In the genomic region with DNA sequence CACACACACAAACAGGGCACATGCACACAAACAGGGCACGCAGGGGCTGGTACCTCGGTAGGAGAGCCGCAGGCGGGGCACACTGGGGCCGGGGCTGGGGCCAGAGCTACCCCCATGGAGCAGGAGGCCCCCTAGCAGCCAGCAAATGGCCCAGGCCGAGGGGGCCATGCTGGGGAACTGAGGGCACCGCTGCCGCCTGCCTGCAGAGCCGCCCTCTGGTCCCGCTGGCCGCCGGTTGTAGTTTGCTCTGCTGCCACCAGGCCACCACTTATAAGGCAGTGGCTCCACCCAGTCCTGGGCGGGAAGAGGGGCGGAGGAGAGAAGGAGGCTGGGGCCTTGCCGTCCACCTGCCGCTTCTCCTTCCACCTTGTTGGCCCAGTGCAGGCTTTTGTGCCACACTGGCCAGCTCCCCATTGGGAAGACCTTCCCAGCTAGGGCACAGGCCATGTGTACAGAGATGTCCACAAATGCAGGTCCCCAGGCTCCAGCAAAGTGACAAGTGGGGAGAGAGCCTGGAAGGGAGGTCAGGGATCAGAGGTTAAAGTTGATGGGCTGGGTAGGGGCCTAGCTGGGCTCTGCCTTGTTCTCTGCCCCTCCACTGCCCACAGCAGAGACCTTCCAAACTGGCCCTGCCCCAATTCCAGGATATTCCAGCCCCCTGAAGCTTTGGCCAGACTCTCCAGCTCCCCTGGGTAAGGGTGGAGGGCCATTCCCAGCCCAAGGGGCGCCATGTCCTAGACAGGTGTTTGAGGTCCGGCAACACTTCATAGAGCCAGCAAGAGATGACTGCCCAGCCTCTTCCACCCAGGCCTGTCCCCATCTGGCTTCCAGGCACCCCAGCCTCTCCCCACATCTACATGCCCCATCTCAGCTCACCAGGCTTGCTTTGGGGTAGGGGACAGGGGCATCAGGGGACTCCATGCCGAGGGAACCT, we compare ENCODE assay signal across 8 cellular contexts. TPM values are rescaled to one million over a fixed set of nuclear protein-coding genes. Genes with fewer than 3 reads are reported as not detected.
A peak's percentile ranks its signal among the peaks of the same experiment; 100 is the strongest.
DNase-seq lines count a peak whose midpoint lies in the region; ATAC-seq and TF ChIP-seq lines count a peak whose summit lies in the region.

A gene (minus strand): TSS at position 244 of the 934 bp plus-strand sequence. CDS start 76 bp downstream, at position 168.

- TF ChIP-seq RAD21 in HCT116 (IDR thresholded peaks at IDR 0.05; ENCODE audit: low read depth): no peak

- no peak within 1 kb of the TSS for H3K4me3 Mint-ChIP-seq in activated B cell treated with CpG ODN at 0.5 μM for 24 hours
- H3K4me3 Mint-ChIP-seq in central memory CD8-positive, alpha-beta T cell: no peak within 1 kb of the TSS

- no peaks in the 10 kb centered on the region for H3K9me2 ChIP-seq in HCT116 (ENCODE audit: insufficient read depth)

- H3K9ac ChIP-seq in HCT116 (ENCODE audit: low read length): peak within 1 kb of the TSS; percentile 65

- BruUV-seq in HCT116 (replicated peaks; lab: Mats Ljungman, UMichigan): no TSS peak

- H3K79me2 ChIP-seq in HCT116 (ENCODE audit: insufficient read depth, low read length): no peaks in the 10 kb centered on the region

- H3K9me3 ChIP-seq in HCT116 (ENCODE audit: control insufficient read depth in 1 of 2, insufficient read depth in 1 of 2, low read depth in 1 of 2, low read length in 2 of 2) (no peaks in the 10 kb centered on the region), left lung (no peaks in the 10 kb centered on the region)

- peak within 1 kb of the TSS; percentile 65 for H2AFZ ChIP-seq in HCT116 (ENCODE audit: low read depth, low read length, poor library complexity, severe bottlenecking)

- H4K20me1 ChIP-seq in HCT116 (ENCODE audit: insufficient read depth): no peaks in the 10 kb centered on the region

- H3K27ac ChIP-seq in HCT116 (ENCODE audit: low read depth, low read length): peak within 1 kb of the TSS; percentile 55; the same call in 1 of the 2 replicates
- no peak within 1 kb of the TSS for H3K27ac ChIP-seq in left lung

- intact Hi-C loops in HCT116 (cut with micrococcal nuclease): loop anchor here (5.0 kb wide), 1 partner anchor 153 kb away; no protein-coding TSS in a partner anchor
- intact Hi-C loops in activated B cell treated with CpG ODN at 0.5 μM for 24 hours (cut with micrococcal nuclease): loop anchor here (1.0 to 5.0 kb wide), 2 partner anchors 10 to 218 kb away; a partner anchor contains a TSS
- intact Hi-C loops in left lung (cut with DNase I): loop anchor here in 1 of 2 donors (10.0 kb wide), 1 partner anchor 210 kb away; a partner anchor contains a TSS

- H3K4me3 ChIP-seq in GM06990 (replicated peaks; ENCODE audit: low read depth, low read length) (no peak within 1 kb of the TSS), HCT116 (replicated peaks in 1 of 2; ENCODE audit: low read depth in 1 of 2, low read length in 2 of 2) (peak within 1 kb of the TSS; percentile 46 to 55), left lung (peak within 1 kb of the TSS; percentile 5 to 36)

- peak; percentile 98 for TF ChIP-seq POLR2A in HCT116 (IDR thresholded peaks at IDR 0.05; ENCODE audit: borderline replicate concordance, extremely low read depth, insufficient read depth, insufficient read length)

- RAD21 ChIA-PET in HCT116 (lab: Charles Lee; ENCODE audit: low non-redundant PET in 1 of 2, low total read pairs in 2 of 2, uncharacterized antibody in 2 of 2, unreplicated experiment in 2 of 2): no interaction called here

- POLR2A ChIA-PET in HCT116 (lab: Charles Lee): interaction anchor here (1.2 kb wide), 1 partner anchor 12 kb away, joined by 3 read pairs; no protein-coding TSS in a partner anchor
- POLR2A ChIA-PET in activated B cell treated with CpG ODN at 0.5 μM for 24 hours (lab: Charles Lee): interaction anchor here (0.5 kb wide), 1 partner anchor 220 kb away, joined by 4 read pairs; no protein-coding TSS in a partner anchor

- H3K27ac Mint-ChIP-seq in activated B cell treated with CpG ODN at 0.5 μM for 24 hours: no peak within 1 kb of the TSS
- peak within 1 kb of the TSS; percentile 59 for H3K27ac Mint-ChIP-seq in central memory CD8-positive, alpha-beta T cell (ENCODE audit: low read depth)

- H3K4me1 ChIP-seq in HCT116 (ENCODE audit: control insufficient read depth in 1 of 2, insufficient read depth in 2 of 2, low read length in 2 of 2): peaks cover 8 to 23% of the 10 kb centered on the region in 2 experiments
- H3K4me1 ChIP-seq in left lung: peaks cover 0 to 26% of the 10 kb centered on the region in 2 donors

- H3K4me2 ChIP-seq in HCT116 (ENCODE audit: low read length): peak within 1 kb of the TSS; percentile 82

- peak; percentile 90 for ATAC-seq in HCT116
- peak; percentile 97 for ATAC-seq in activated B cell treated with CpG ODN at 0.5 μM for 24 hours (ENCODE audit: low read depth)
- ATAC-seq in central memory CD8-positive, alpha-beta T cell (replicated peaks; ENCODE audit: extremely low read depth, poor library complexity, severe bottlenecking): peak; percentile 94
- ATAC-seq in left lung: peak; percentile 87
- ATAC-seq in GM19452 (IDR thresholded peaks at IDR 0.05; ENCODE audit: unreplicated experiment): no peak

- peak; percentile 48 for TF ChIP-seq CTCF in GM06990 (IDR thresholded peaks at IDR 0.05; ENCODE audit: insufficient read depth, low read length, poor library complexity, severe bottlenecking)
- TF ChIP-seq CTCF in HCT116 (IDR thresholded peaks at IDR 0.05 in 2 of 3, conservative IDR thresholded peaks at IDR 0.05 in 1 of 3; ENCODE audit: borderline replicate concordance in 1 of 3, insufficient read depth in 1 of 3, low read depth in 2 of 3, low read length in 2 of 3): peak in 2 of 3 experiments; percentile 42 to 57; a peak in 4 of 6 replicates
- no peak for TF ChIP-seq CTCF in activated B cell treated with CpG ODN at 0.5 μM for 24 hours (IDR thresholded peaks at IDR 0.05)
- TF ChIP-seq CTCF in left lung (IDR thresholded peaks at IDR 0.05): peak; percentile 55 to 89

- peaks cover 3% of the 10 kb centered on the region for H3K27me3 Mint-ChIP-seq in activated B cell treated with CpG ODN at 0.5 μM for 24 hours
- H3K27me3 Mint-ChIP-seq in central memory CD8-positive, alpha-beta T cell: no peaks in the 10 kb centered on the region

- H3K9me3 Mint-ChIP-seq in activated B cell treated with CpG ODN at 0.5 μM for 24 hours: no peaks in the 10 kb centered on the region
- H3K9me3 Mint-ChIP-seq in central memory CD8-positive, alpha-beta T cell: no peaks in the 10 kb centered on the region

- peaks cover 9% of the 10 kb centered on the region for H3K4me1 Mint-ChIP-seq in activated B cell treated with CpG ODN at 0.5 μM for 24 hours
- peaks cover 6% of the 10 kb centered on the region for H3K4me1 Mint-ChIP-seq in central memory CD8-positive, alpha-beta T cell

- no peaks in the 10 kb centered on the region for H3K36me3 Mint-ChIP-seq in activated B cell treated with CpG ODN at 0.5 μM for 24 hours (ENCODE audit: low read depth)
- peaks cover 3% of the 10 kb centered on the region for H3K36me3 Mint-ChIP-seq in central memory CD8-positive, alpha-beta T cell (ENCODE audit: insufficient read depth)

- DNase-seq in GM06990 (ENCODE audit: extremely low read depth, insufficient read length) (peak; percentile 63), HCT116 (ENCODE audit: low read depth, low spot score) (peak; percentile 74), MV-4-11 (lab: John Stamatoyannopoulos, UW) (peak; percentile 65), activated B cell treated with CpG ODN at 0.5 μM for 24 hours (peak; percentile 62), left lung (peak; percentile 79 to 93)
- peak; percentile 53 to 58 for DNase-seq in central memory CD8-positive, alpha-beta T cell (ENCODE audit: low spot score in 2 of 2)
- DNase-seq in stimulated activated CD8-positive, alpha-beta memory T cell treated with anti-CD3 and anti-CD28 coated beads, Interleukin-12 subunit alpha, Interleukin-12 subunit beta, amount 100 ng/mL, for 24 hours (ENCODE audit: extremely low read depth): peak; percentile 35

- H3K36me3 ChIP-seq in GM06990 (ENCODE audit: control insufficient read depth, insufficient read depth, low read length): no peaks in the 10 kb centered on the region
- no peaks in the 10 kb centered on the region for H3K36me3 ChIP-seq in HCT116 (ENCODE audit: control insufficient read depth in 1 of 2, insufficient read depth in 2 of 2, low read length in 2 of 2)
- H3K36me3 ChIP-seq in left lung: no peaks in the 10 kb centered on the region

- CTCF ChIA-PET in HCT116 (lab: Charles Lee): interaction anchor here (1.1 to 1.7 kb wide), 2 partner anchors 21 to 33 kb away, joined by 3 to 9 read pairs; no protein-coding TSS in a partner anchor
- CTCF ChIA-PET in activated B cell treated with CpG ODN at 0.5 μM for 24 hours (lab: Charles Lee): interaction anchor here (0.7 to 3.9 kb wide), 5 partner anchors 17 to 220 kb away, joined by 3 to 37 read pairs (median 5); a partner anchor contains a TSS

- H3K27me3 ChIP-seq in GM06990 (replicated peaks; ENCODE audit: control insufficient read depth, insufficient read depth, low read length): no peaks in the 10 kb centered on the region
- H3K27me3 ChIP-seq in HCT116 (ENCODE audit: insufficient read depth, low read length): no peaks in the 10 kb centered on the region
- no peaks in the 10 kb centered on the region for H3K27me3 ChIP-seq in left lung

TF ChIP-seq in HCT116, 20 proteins besides CTCF, POLR2A, EP300 and RAD21:
- TF ChIP-seq EZH2 (IDR thresholded peaks at IDR 0.05) (no peak), SP1 (IDR thresholded peaks at IDR 0.05; ENCODE audit: low read depth) (no peak), POLR2AphosphoS5 (IDR thresholded peaks at IDR 0.05; ENCODE audit: low read depth, low read length) (peak; percentile 96), ZFX (IDR thresholded peaks at IDR 0.05) (peak; percentile 20; the same call in 1 of the 2 replicates)

RNA-seq across cellular contexts. Expression of the gene that starts here (rescaled TPM):
- total RNA-seq in HCT116 (2021; ENCODE audit: unreplicated experiment) (4.2 TPM), activated B cell treated with CpG ODN at 0.5 μM for 24 hours (not detected in 2 replicates), left lung (10 to 100 TPM; 30.5 to 36.5 TPM)
- 1.3 and 1.4 TPM in 2 replicates for polyA plus RNA-seq in HCT116 (2012)

Comparison
In these comparisons a context has a peak if more than half of its experiments do, and no peak if none do; other contexts are left out.
1. Peak in DNase-seq and ATAC-seq in activated B cell treated with CpG ODN at 0.5 μM for 24 hours; RNA of the gene not detected or under 1 TPM.
2. DNase-seq: peak in every context shown above with its lines; median percentile 86 in left lung; 74 in HCT116; 65 in MV-4-11; 63 in GM06990; 62 in activated B cell treated with CpG ODN at 0.5 μM for 24 hours; 56 in central memory CD8-positive, alpha-beta T cell; 35 in stimulated activated CD8-positive, alpha-beta memory T cell treated with anti-CD3 and anti-CD28 coated beads, Interleukin-12 subunit alpha, Interleukin-12 subunit beta, amount 100 ng/mL, for 24 hours.